ENCODE assay signal across 23 cellular contexts in the genomic region with DNA sequence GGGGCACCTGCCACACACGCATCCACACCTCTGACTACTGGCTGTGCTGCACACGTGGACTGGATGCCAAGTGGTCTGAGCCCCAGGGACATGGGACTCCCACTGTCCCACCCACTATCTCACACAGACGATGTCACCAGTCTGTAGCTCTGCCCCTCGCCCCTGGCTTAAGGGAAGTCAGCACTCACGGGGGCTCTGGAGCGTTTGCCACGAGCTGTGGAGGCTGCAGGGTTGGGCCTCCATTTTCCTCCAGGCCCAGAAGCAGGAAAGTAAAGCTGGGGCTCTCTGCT. TPM values are rescaled to one million over a fixed set of nuclear protein-coding genes. Genes with fewer than 3 reads are reported as not detected.
"Had no signal": no experiment of that assay in that cellular context is flagged by ENCODE, and none has a peak within 500 bp of the region (broad histone marks: within the 10 kb centered on the region; RNA-seq: fewer than 3 reads in every experiment).

No MANE protein-coding gene starts in this region.

- H3K4me3 ChIP-seq: MG63 had no signal

- FAIRE-seq: HepG2, RCC 7860 had no signal

- H3K4me2 ChIP-seq: SK-N-SH had no signal

- H3K9ac ChIP-seq: SK-N-SH had no signal

- DNase-seq: IMR-90, Karpas-422, KG1, MG63, NCI-H1092 treated with DMSO at 0.1 percent for 48 hours, NCI-H1436, NCI-H187, NCI-H2029, NCI-H2081 treated with DMSO at 0.1 percent for 48 hours, NCI-H2171, NCI-H226, NCI-H446, NCI-H510A, NCI-H524 treated with DMSO at 0.1 percent for 48 hours, NCI-H69, NCI-H774, RPMI8226, SHP77, SK-N-SH, SW 1271 had no signal

- H3K27me3 ChIP-seq: MG63 had no signal

- H3K9me3 ChIP-seq: MG63, SK-N-SH had no signal

- ATAC-seq: HepG2 had no signal

RNA-seq across cellular contexts. Expression of a gene that starts 22.1 kb away (rescaled TPM):
- total RNA-seq: HepG2 had no signal
- polyA plus RNA-seq: HepG2 had no signal

RNA-seq across cellular contexts. Expression of a gene that starts 34.2 kb away (rescaled TPM):
- total RNA-seq: HepG2, SK-MEL-5 had no signal
- polyA plus RNA-seq: HepG2 had no signal

RNA-seq across cellular contexts. Expression of a gene that starts 45.9 kb away (rescaled TPM):
- total RNA-seq: HepG2, SK-MEL-5 had no signal
- polyA plus RNA-seq: HepG2 had no signal
